In the genomic region with DNA sequence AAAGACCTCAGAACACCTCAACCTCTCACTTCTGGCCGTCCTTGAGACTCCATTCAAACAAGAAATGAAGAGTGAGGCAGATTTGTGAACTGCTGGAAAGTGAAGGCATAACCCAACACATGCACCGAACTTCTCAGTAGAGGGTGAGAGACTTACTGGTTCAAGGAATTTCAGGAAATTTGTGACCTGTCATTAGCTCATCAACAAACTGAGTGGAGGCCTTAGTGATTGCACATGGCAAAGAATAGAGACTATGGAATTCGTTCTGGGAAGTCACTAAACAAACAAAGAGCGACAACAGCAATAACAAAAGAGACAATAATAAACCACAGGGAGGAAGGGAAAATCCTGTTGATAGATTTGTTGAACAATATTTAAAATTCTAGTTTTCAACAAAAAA, we compare ENCODE assay signal across 1 cellular context.
TF ChIP-seq lines count a peak whose summit lies in the region.

No MANE protein-coding gene starts in this region.

TF ChIP-seq in endothelial cell of umbilical vein, 7 proteins besides CTCF, POLR2A, EP300 and RAD21:
- TF ChIP-seq EZH2 (IDR thresholded peaks at IDR 0.05; ENCODE audit: borderline replicate concordance, low read depth, low read length, severe bottlenecking) (no peak), JUN (IDR thresholded peaks at IDR 0.05; ENCODE audit: borderline replicate concordance, insufficient read depth, insufficient read length, low read depth) (no peak), POLR2AphosphoS5 (IDR thresholded peaks at IDR 0.05; ENCODE audit: insufficient read depth, low read depth, low read length) (no peak), GATA2 (IDR thresholded peaks at IDR 0.05; ENCODE audit: insufficient read depth, insufficient read length, low read depth, low read length) (no peak), MYC (IDR thresholded peaks at IDR 0.05; ENCODE audit: low read depth, low read length) (no peak), FOS (IDR thresholded peaks at IDR 0.05; ENCODE audit: borderline replicate concordance, insufficient read depth, low read length) (no peak)
- TF ChIP-seq, protein P1, sequence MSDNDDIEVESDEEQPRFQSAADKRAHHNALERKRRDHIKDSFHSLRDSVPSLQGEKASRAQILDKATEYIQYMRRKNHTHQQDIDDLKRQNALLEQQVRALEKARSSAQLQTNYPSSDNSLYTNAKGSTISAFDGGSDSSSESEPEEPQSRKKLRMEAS (IDR thresholded peaks at IDR 0.05; ENCODE audit: insufficient read depth, insufficient read length), result no peak
